ENCODE assay signal across 16 cellular contexts in the genomic region with DNA sequence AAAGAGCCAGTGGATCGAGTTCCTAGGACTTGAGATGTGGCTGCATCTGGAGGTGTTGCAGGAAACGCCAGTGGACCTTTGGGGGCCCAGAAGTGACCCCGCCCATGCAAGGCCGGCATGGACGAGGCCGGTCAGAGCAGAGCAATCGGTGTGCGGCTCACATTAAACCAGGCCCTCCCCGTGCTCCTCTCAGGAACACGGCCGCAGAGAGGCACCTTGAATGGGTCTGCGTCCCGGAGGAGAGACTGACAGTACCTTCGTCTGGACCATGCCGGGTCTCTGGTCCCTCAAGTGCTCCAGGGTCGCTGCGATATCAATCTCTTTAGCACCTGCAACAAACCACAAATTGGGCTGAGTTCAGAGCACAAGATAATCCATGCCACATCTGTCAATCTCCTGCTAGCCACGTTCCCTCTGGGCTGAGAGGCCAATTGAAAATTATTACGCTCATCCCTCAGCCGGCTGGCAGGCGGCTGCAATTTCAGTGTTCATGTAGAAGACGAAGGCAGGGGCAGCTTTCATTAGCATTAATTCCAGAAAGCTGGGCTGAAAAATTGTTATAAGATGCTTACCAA.
"Had no signal": no experiment of that assay in that cellular context is flagged by ENCODE, and none has a peak within 500 bp of the region (broad histone marks: within the 10 kb centered on the region; RNA-seq: fewer than 3 reads in every experiment).

No MANE protein-coding gene starts in this region.

- H3K27me3 ChIP-seq: cardiac muscle cell, colonic mucosa, esophagus muscularis mucosa, neural progenitor cell, ovary, thyroid gland, uterus had no signal

- H3K27ac ChIP-seq: cardiac muscle cell, colonic mucosa, esophagus muscularis mucosa, neural progenitor cell, ovary, thyroid gland, uterus had no signal

- DNase-seq: activated CD4-positive, alpha-beta T cell treated with anti-CD3 and anti-CD28 coated beads, Interleukin-2, amount 50 U/mL, for 1 hour; activated CD8-positive, alpha-beta memory T cell treated with anti-CD3 and anti-CD28 coated beads for 24 hours; activated naive CD4-positive, alpha-beta T cell treated with anti-CD3 and anti-CD28 coated beads for 36 hours; activated T-cell treated with anti-CD3 and anti-CD28 coated beads for 4 hours; colonic mucosa; hippocampal formation; kidney glomerular epithelial cell; stimulated activated CD4-positive, alpha-beta T cell treated with anti-CD3 and anti-CD28 coated beads, Interleukin-2, amount 100 ng/mL, for 48 hours; thyroid gland; uterus had no signal

- ATAC-seq: stimulated activated memory B cell treated with anti-CD40 and anti-IgM and Interleukin-4, amounts not matched to agents 10 μg/mL and 1 μg/mL and 100 μg/mL, for 72 hours had no signal

- H3K36me3 ChIP-seq: cardiac muscle cell, colonic mucosa, neural progenitor cell, ovary, uterus had no signal

- H3K4me3 ChIP-seq: cardiac muscle cell, colonic mucosa, esophagus muscularis mucosa, lung, neural progenitor cell, ovary, thyroid gland, uterus had no signal
